30 cellular contexts compared by ENCODE assay signal in genomic region chr10:69104994-69105790, GRCh38. TPM values are rescaled to one million over a fixed set of nuclear protein-coding genes. Genes with fewer than 3 reads are reported as not detected.
DNase-seq lines count a peak whose midpoint lies in the region; ATAC-seq, FAIRE-seq and TF ChIP-seq lines count a peak whose summit lies in the region.
"Had no signal": no experiment of that assay in that cellular context is flagged by ENCODE, and none has a peak within 500 bp of the region (broad histone marks: within the 10 kb centered on the region; RNA-seq: fewer than 3 reads in every experiment).

No MANE protein-coding gene starts in this region.

- no peak overlapping the region for H3K4me3 Mint-ChIP-seq in activated T-cell treated with anti-CD3 and anti-CD28 coated beads, Interleukin-2, amount 50 U/mL, for 72 hours
- H3K4me3 Mint-ChIP-seq: activated naive CD4-positive, alpha-beta T cell treated with anti-CD3 and anti-CD28 coated beads for 36 hours; GM23338; nephron; stimulated activated naive B cell treated with anti-CD40 and anti-IgM and Interleukin-4, amounts not matched to agents 10 μg/mL and 1 μg/mL and 100 μg/mL, for 72 hours; T-helper 1 cell treated with Interleukin-12 subunit alpha and Interleukin-12 subunit beta and Interleukin-4 antibody, amounts not matched to agents 30 μg/mL and 1 μg/mL, for 36 hours had no signal

- no peak for DNase-seq in activated T-cell treated with anti-CD3 and anti-CD28 coated beads, Interleukin-2, amount 50 U/mL, for 72 hours
- no peak for DNase-seq in activated T-cell treated with anti-CD3 and anti-CD28 coated beads for 4 hours
- DNase-seq in GM12892 (ENCODE audit: insufficient read length): no peak
- DNase-seq in K562 (ENCODE audit: extremely low read depth in 1 of 4, low spot score in 3 of 4): no peak
- no peak for DNase-seq in foreskin melanocyte
- no peak for DNase-seq in 8988T
- DNase-seq: activated CD4-positive, alpha-beta T cell treated with anti-CD3 and anti-CD28 coated beads, Interleukin-2, amount 50 U/mL, for 48 hours; activated naive CD4-positive, alpha-beta T cell treated with anti-CD3 and anti-CD28 coated beads for 36 hours; DMS79; IMR-90; NCI-H1092; NCI-H187 treated with DMSO at 0.1 percent for 48 hours; NCI-H2171; ovary; PC-9; stimulated activated naive B cell treated with anti-CD40 and anti-IgM and Interleukin-4, amounts not matched to agents 10 μg/mL and 1 μg/mL and 100 μg/mL, for 72 hours; upper lobe of left lung had no signal

- peaks cover 30% of the 10 kb centered on the region for H3K4me1 Mint-ChIP-seq in activated T-cell treated with anti-CD3 and anti-CD28 coated beads, Interleukin-2, amount 50 U/mL, for 72 hours (ENCODE audit: low read depth)
- H3K4me1 Mint-ChIP-seq: nephron had no signal

- peaks cover 0 to 4% of the 10 kb centered on the region in 2 experiments; a peak in 2 of 5 replicates for H3K4me1 ChIP-seq in K562 (replicated peaks in 1 of 2; ENCODE audit: control insufficient read depth in 2 of 2, insufficient read depth in 2 of 2, low read length in 2 of 2)
- H3K4me1 ChIP-seq in neutrophil (ENCODE audit: control insufficient read depth in 1 of 2, insufficient read depth in 1 of 2, low read depth in 1 of 2, low read length in 1 of 2): peaks cover 28 to 37% of the 10 kb centered on the region in 2 experiments
- H3K4me1 ChIP-seq: breast epithelium, gastroesophageal sphincter had no signal

- POLR2A ChIA-PET in K562 (lab: Yijun Ruan, JAX): interaction anchor here (0.6 to 1.6 kb wide), 5 partner anchors 10 to 126 kb away, joined by 3 to 12 read pairs (median 4); no protein-coding TSS in a partner anchor

- no TSS peak for BruUV-seq in K562 (replicated peaks; lab: Mats Ljungman, UMichigan)

- CTCF ChIA-PET in K562 (lab: Yijun Ruan, JAX; ENCODE audit: low intra/inter-chr PET ratio): no interaction called here

- TF ChIP-seq EP300 in K562 (IDR thresholded peaks at IDR 0.05; ENCODE audit: low read length): no peak

- peaks cover 20 to 37% of the 10 kb centered on the region in 2 donors for H3K36me3 Mint-ChIP-seq in activated T-cell treated with anti-CD3 and anti-CD28 coated beads, Interleukin-2, amount 50 U/mL, for 72 hours (ENCODE audit: insufficient read depth in 2 of 2)

- no peaks in the 10 kb centered on the region for H3K27me3 ChIP-seq in K562 (ENCODE audit: control insufficient read depth in 2 of 2, insufficient read depth in 2 of 2, low read length in 2 of 2)
- no peaks in the 10 kb centered on the region for H3K27me3 ChIP-seq in neutrophil
- H3K27me3 ChIP-seq: breast epithelium, hepatocyte, ovary, upper lobe of left lung had no signal

- H3K9me3 ChIP-seq in K562 (replicated peaks; ENCODE audit: control insufficient read depth, insufficient read depth, low read depth, low read length): no peaks in the 10 kb centered on the region
- peaks cover 12% of the 10 kb centered on the region for H3K9me3 ChIP-seq in neutrophil
- H3K9me3 ChIP-seq: breast epithelium, gastroesophageal sphincter, ovary, upper lobe of left lung had no signal

- H3K4me3 ChIP-seq in K562: no peak overlapping the region
- no peak overlapping the region for H3K4me3 ChIP-seq in neutrophil (ENCODE audit: low read depth in 1 of 2, low read length in 1 of 2)
- H3K4me3 ChIP-seq: breast epithelium, gastroesophageal sphincter, GM23338, hepatocyte, lung, ovary, PC-9, upper lobe of left lung had no signal

- TF ChIP-seq POLR2A in GM12892 (IDR thresholded peaks at IDR 0.05; ENCODE audit: low read depth, low read length): peak; percentile 65; the same call in 1 of the 2 replicates
- no peak; the same call in none of the 2 replicates for TF ChIP-seq POLR2A in K562 (conservative IDR thresholded peaks at IDR 0.05)

- no peak for ATAC-seq in activated T-cell treated with anti-CD3 and anti-CD28 coated beads, Interleukin-2, amount 50 U/mL, for 72 hours (replicated peaks in 1 of 2)
- ATAC-seq in K562 (peak; percentile 52), GM21528 (IDR thresholded peaks at IDR 0.05; ENCODE audit: low FRiP score, unreplicated experiment) (no peak)
- ATAC-seq: gastroesophageal sphincter, GM23338, Right ventricle myocardium inferior, SK-N-SH treated with all-trans-retinoic acid at 6 μM for 48 hours had no signal

- WGBS in K562 (ENCODE audit: insufficient coverage, low coverage, missing lambda C conversion rate): 100% methylated on average over 1 of the region's 1 CpG

- H3K36me3 ChIP-seq in K562 (ENCODE audit: control insufficient read depth, insufficient read depth, low read length): peaks cover 40% of the 10 kb centered on the region
- peaks cover 66% of the 10 kb centered on the region for H3K36me3 ChIP-seq in neutrophil
- H3K36me3 ChIP-seq: breast epithelium, ovary had no signal

- H3K4me2 ChIP-seq in K562 (ENCODE audit: insufficient read depth, low read length): no peak overlapping the region
- H3K4me2 ChIP-seq: GM23338, hepatocyte, PC-9 had no signal

- H3K27ac ChIP-seq in K562 (ENCODE audit: extremely low read depth, low read depth, low read length) (no peak overlapping the region), neutrophil (peak overlapping the region; percentile 72)
- H3K27ac ChIP-seq: breast epithelium, gastroesophageal sphincter, hepatocyte, ovary, PC-9, upper lobe of left lung had no signal

- no peak overlapping the region for H2AFZ ChIP-seq in K562 (ENCODE audit: low read depth, low read length)
- H2AFZ ChIP-seq: GM23338, hepatocyte, PC-9 had no signal

- no peak overlapping the region for H3K9ac ChIP-seq in K562 (ENCODE audit: insufficient read depth in 1 of 2, low read depth in 2 of 2, low read length in 2 of 2)

- intact Hi-C loops in K562 (cut with micrococcal nuclease): no loop called here

- no peaks in the 10 kb centered on the region for H3K9me3 Mint-ChIP-seq in activated T-cell treated with anti-CD3 and anti-CD28 coated beads, Interleukin-2, amount 50 U/mL, for 72 hours
- H3K9me3 Mint-ChIP-seq: activated naive CD4-positive, alpha-beta T cell treated with anti-CD3 and anti-CD28 coated beads for 36 hours; GM23338; nephron; stimulated activated naive B cell treated with anti-CD40 and anti-IgM and Interleukin-4, amounts not matched to agents 10 μg/mL and 1 μg/mL and 100 μg/mL, for 72 hours; T-helper 1 cell treated with Interleukin-12 subunit alpha and Interleukin-12 subunit beta and Interleukin-4 antibody, amounts not matched to agents 30 μg/mL and 1 μg/mL, for 36 hours had no signal

- no peak for TF ChIP-seq RAD21 in K562 (CRISPR knock-in tag; conservative IDR thresholded peaks at IDR 0.05 in 1 of 2, IDR thresholded peaks at IDR 0.05 in 1 of 2)

- no peaks in the 10 kb centered on the region; the same call in 1 of the 2 replicates for H4K20me1 ChIP-seq in K562 (replicated peaks; ENCODE audit: control insufficient read depth, insufficient read depth, low read length)

- FAIRE-seq in GM12892 (lab: Jason Lieb, UNC): no peak
- no peak for FAIRE-seq in K562 (lab: Jason Lieb, UNC)
- FAIRE-seq: G401.6, TTC549 had no signal

- no peaks in the 10 kb centered on the region for H3K27me3 Mint-ChIP-seq in activated T-cell treated with anti-CD3 and anti-CD28 coated beads, Interleukin-2, amount 50 U/mL, for 72 hours (ENCODE audit: low read depth)
- H3K27me3 Mint-ChIP-seq: stimulated activated naive B cell treated with anti-CD40 and anti-IgM and Interleukin-4, amounts not matched to agents 10 μg/mL and 1 μg/mL and 100 μg/mL, for 72 hours had no signal

- H3K79me2 ChIP-seq in K562 (ENCODE audit: control insufficient read depth, insufficient read depth, low read length): peaks cover 13% of the 10 kb centered on the region; the same call in 2 of the 3 replicates
- H3K79me2 ChIP-seq: hepatocyte had no signal

- peaks cover 4% of the 10 kb centered on the region for H3K9me1 ChIP-seq in K562 (ENCODE audit: control insufficient read depth, insufficient read depth, low read length)

- H3K27ac Mint-ChIP-seq in activated T-cell treated with anti-CD3 and anti-CD28 coated beads, Interleukin-2, amount 50 U/mL, for 72 hours: peak overlapping the region; percentile 30
- H3K27ac Mint-ChIP-seq: activated naive CD4-positive, alpha-beta T cell treated with anti-CD3 and anti-CD28 coated beads for 36 hours; GM23338; nephron; stimulated activated naive B cell treated with anti-CD40 and anti-IgM and Interleukin-4, amounts not matched to agents 10 μg/mL and 1 μg/mL and 100 μg/mL, for 72 hours; T-helper 1 cell treated with Interleukin-12 subunit alpha and Interleukin-12 subunit beta and Interleukin-4 antibody, amounts not matched to agents 30 μg/mL and 1 μg/mL, for 36 hours had no signal

- TF ChIP-seq CTCF in K562 (IDR thresholded peaks at IDR 0.05 in 2 of 3, conservative IDR thresholded peaks at IDR 0.05 in 1 of 3; ENCODE audit: insufficient read depth in 2 of 3, low read depth in 1 of 3, low read length in 3 of 3) (no peak), neutrophil (IDR thresholded peaks at IDR 0.05) (no peak)

- in situ Hi-C loops in K562 (cut with MboI): no loop called here

RNA-seq across cellular contexts. Expression of gene SRGN, which starts 17.3 kb away (rescaled TPM):
- 100 to 1,000 TPM; 439 to 902 TPM for total RNA-seq in activated T-cell treated with anti-CD3 and anti-CD28 coated beads, Interleukin-2, amount 50 U/mL, for 72 hours
- 2,084 TPM for polyA plus RNA-seq in GM12892 (2012; ENCODE audit: missing spikeins)
- total RNA-seq in K562 (2011; cell fraction: chromatin; rRNA removed; ENCODE audit: low replicate concordance): 88.1 and 137 TPM in 2 replicates
- 154 and 205 TPM in 2 replicates for total RNA-seq in K562 (2011; cell fraction: nucleolus; rRNA removed)
- 184 and 200 TPM in 2 replicates for total RNA-seq in K562 (2011; cell fraction: nucleoplasm; rRNA removed)
- total RNA-seq in K562 (2014; rRNA removed) (147 and 180 TPM in 2 replicates), K562 (2014; rRNA removed; fragmentation: Illumina TruSeq; extraction: Trizol) (256 and 289 TPM in 2 replicates), K562 (2015; rRNA removed; fragmentation: Illumina TruSeq; extraction: Trizol) (149 and 165 TPM in 2 replicates), K562 (2021) (173 and 193 TPM in 2 replicates)
- polyA plus RNA-seq in K562 (2011; rRNA removed) (124 and 136 TPM in 2 replicates), K562 (2014; fragmentation: Illumina TruSeq; extraction: Trizol) (259 and 284 TPM in 2 replicates), K562 (2014; fragmentation: Nextera tagmentation; extraction: Ambion mirVana) (100 to 1,000 TPM; 275 to 304 TPM), K562 (2014; rRNA removed) (169 and 189 TPM in 2 replicates)
- 61.8 and 105 TPM in 2 replicates for polyA plus RNA-seq in K562 (2011; cell fraction: cytosol; rRNA removed)
- polyA plus RNA-seq in K562 (2011; cell fraction: nucleus; rRNA removed): 20.2 and 32.5 TPM in 2 replicates
- polyA plus RNA-seq in K562 (2012): 208 and 216 TPM in 2 replicates
- polyA minus RNA-seq in K562 (2011; rRNA and poly(A)+ RNA removed): 80.5 and 89.5 TPM in 2 replicates
- 42.2 and 44.1 TPM in 2 replicates for polyA minus RNA-seq in K562 (2011; cell fraction: cytosol; rRNA and poly(A)+ RNA removed)
- polyA minus RNA-seq in K562 (2011; cell fraction: nucleus; rRNA and poly(A)+ RNA removed): 5.8 and 12.2 TPM in 2 replicates
- total RNA-seq: GM23338 had no signal
- polyA plus RNA-seq: GM23338 had no signal

RNA-seq across cellular contexts. Expression of gene VPS26A, which starts 18.8 kb away (rescaled TPM):
- total RNA-seq in activated T-cell treated with anti-CD3 and anti-CD28 coated beads, Interleukin-2, amount 50 U/mL, for 72 hours: 10 to 100 TPM; 39.0 to 39.1 TPM
- polyA plus RNA-seq in GM12892 (2012; ENCODE audit: missing spikeins): 33.9 TPM
- total RNA-seq in K562 (2011; cell fraction: chromatin; rRNA removed; ENCODE audit: low replicate concordance): 5.9 and 44.1 TPM in 2 replicates
- 3.3 and 5.4 TPM in 2 replicates for total RNA-seq in K562 (2011; cell fraction: nucleolus; rRNA removed)
- 12.9 and 27.5 TPM in 2 replicates for total RNA-seq in K562 (2011; cell fraction: nucleoplasm; rRNA removed)
- total RNA-seq in K562 (2014; rRNA removed) (41.7 and 47.1 TPM in 2 replicates), K562 (2014; rRNA removed; fragmentation: Illumina TruSeq; extraction: Trizol) (61.6 and 78.9 TPM in 2 replicates), K562 (2015; rRNA removed; fragmentation: Illumina TruSeq; extraction: Trizol) (52.7 and 58.7 TPM in 2 replicates), K562 (2021) (80.9 and 83.1 TPM in 2 replicates)
- polyA plus RNA-seq in K562 (2011; rRNA removed) (36.9 and 64.0 TPM in 2 replicates), K562 (2014; fragmentation: Illumina TruSeq; extraction: Trizol) (81.9 and 85.9 TPM in 2 replicates), K562 (2014; fragmentation: Nextera tagmentation; extraction: Ambion mirVana) (100 to 1,000 TPM; 117 to 137 TPM), K562 (2014; rRNA removed) (63.2 and 69.3 TPM in 2 replicates)
- polyA plus RNA-seq in K562 (2011; cell fraction: cytosol; rRNA removed): 4.7 and 13.5 TPM in 2 replicates
- polyA plus RNA-seq in K562 (2011; cell fraction: nucleus; rRNA removed): 4.1 and 7.3 TPM in 2 replicates
- polyA plus RNA-seq in K562 (2012): 70.0 and 81.1 TPM in 2 replicates
- 40.8 and 41.4 TPM in 2 replicates for polyA minus RNA-seq in K562 (2011; rRNA and poly(A)+ RNA removed)
- 18.8 and 21.5 TPM in 2 replicates for polyA minus RNA-seq in K562 (2011; cell fraction: cytosol; rRNA and poly(A)+ RNA removed)
- 2.8 and 6.4 TPM in 2 replicates for polyA minus RNA-seq in K562 (2011; cell fraction: nucleus; rRNA and poly(A)+ RNA removed)
